ENCODE assay signal across 14 cellular contexts in genomic region chr7:155209920-155210319, GRCh38.
"Had no signal": no experiment of that assay in that cellular context is flagged by ENCODE, and none has a peak within 500 bp of the region (broad histone marks: within the 10 kb centered on the region; RNA-seq: fewer than 3 reads in every experiment).

No MANE protein-coding gene starts in this region.

- H3K4me3 ChIP-seq: transverse colon had no signal

- H3K27ac Mint-ChIP-seq: activated CD8-positive, alpha-beta memory T cell treated with anti-CD3 and anti-CD28 coated beads, Interleukin-2, amount 10 ng/mL, durations not matched to agents 7 days and 5 days; brain; stimulated activated memory B cell treated with anti-CD40 and anti-IgM and Interleukin-4, amounts not matched to agents 10 μg/mL and 1 μg/mL and 100 μg/mL, for 72 hours had no signal

- H3K9me3 ChIP-seq: neutrophil, transverse colon had no signal

- H3K36me3 Mint-ChIP-seq: activated naive CD8-positive, alpha-beta T cell; brain; naive B cell had no signal

- DNase-seq: activated CD8-positive, alpha-beta memory T cell treated with anti-CD3 and anti-CD28 coated beads, Interleukin-2, amount 10 ng/mL, durations not matched to agents 7 days and 5 days; activated T-cell treated with anti-CD3 and anti-CD28 coated beads, Interleukin-2, amount 50 U/mL, for 1 hour; amniotic stem cell; effector memory CD8-positive, alpha-beta T cell; naive B cell; retina; stimulated activated CD4-positive, alpha-beta T cell treated with anti-CD3 and anti-CD28 coated beads, Interleukin-2, amount 100 ng/mL, for 48 hours; transverse colon had no signal

- H3K27ac ChIP-seq: epithelial cell of prostate, neutrophil, transverse colon had no signal

- H3K27me3 Mint-ChIP-seq: activated naive CD8-positive, alpha-beta T cell; brain had no signal

- ATAC-seq: activated CD8-positive, alpha-beta memory T cell treated with anti-CD3 and anti-CD28 coated beads, Interleukin-2, amount 10 ng/mL, durations not matched to agents 7 days and 5 days; effector memory CD8-positive, alpha-beta T cell; left lobe of liver; stimulated activated memory B cell treated with anti-CD40 and anti-IgM and Interleukin-4, amounts not matched to agents 10 μg/mL and 1 μg/mL and 100 μg/mL, for 72 hours had no signal

- H3K36me3 ChIP-seq: neutrophil, transverse colon had no signal

- H3K4me3 Mint-ChIP-seq: activated CD8-positive, alpha-beta memory T cell treated with anti-CD3 and anti-CD28 coated beads, Interleukin-2, amount 10 ng/mL, durations not matched to agents 7 days and 5 days; activated naive CD8-positive, alpha-beta T cell; brain; effector memory CD8-positive, alpha-beta T cell; stimulated activated memory B cell treated with anti-CD40 and anti-IgM and Interleukin-4, amounts not matched to agents 10 μg/mL and 1 μg/mL and 100 μg/mL, for 72 hours had no signal
